8 cellular contexts compared by ENCODE assay signal in genomic region chr2:105455488-105455991, GRCh38. TPM values are rescaled to one million over a fixed set of nuclear protein-coding genes. Genes with fewer than 3 reads are reported as not detected.
DNase-seq lines count a peak whose midpoint lies in the region; ATAC-seq and TF ChIP-seq lines count a peak whose summit lies in the region.

No MANE protein-coding gene starts in this region.

- no peak overlapping the region for H3K4me3 Mint-ChIP-seq in activated CD4-positive, alpha-beta T cell treated with anti-CD3 and anti-CD28 coated beads, Interleukin-2, amount 10 ng/mL, durations not matched to agents 7 days and 5 days

- H3K4me1 ChIP-seq in HEK293 (ENCODE audit: control insufficient read depth, insufficient read depth, low read length) (peaks cover 2% of the 10 kb centered on the region; the same call in 1 of the 2 replicates), Panc1 (ENCODE audit: control insufficient read depth, insufficient read depth, low read length) (peaks cover 44% of the 10 kb centered on the region)

- ATAC-seq in Panc1, result peak; percentile 94
- no peak for ATAC-seq in HG03460 (IDR thresholded peaks at IDR 0.05; ENCODE audit: unreplicated experiment)

- CTCF ChIA-PET in HEK293 (lab: Yijun Ruan, JAX), result interaction anchor here (0.7 to 0.8 kb wide), 2 partner anchors 66 to 353 kb away, joined by 3 read pairs; no protein-coding TSS in a partner anchor
- CTCF ChIA-PET in Panc1 (lab: Charles Lee), result interaction anchor here (0.7 kb wide), 1 partner anchor 65 kb away, joined by 10 read pairs; no protein-coding TSS in a partner anchor
- CTCF ChIA-PET in HEK293T (lab: Yijun Ruan, JAX), result no interaction called here
- CTCF ChIA-PET in activated CD4-positive, alpha-beta T cell treated with anti-CD3 and anti-CD28 coated beads, Interleukin-2, amount 10 ng/mL, durations not matched to agents 7 days and 5 days (lab: Charles Lee), result interaction anchor here (0.6 kb wide), 1 partner anchor 451 kb away, joined by 5 read pairs; no protein-coding TSS in a partner anchor

- no peaks in the 10 kb centered on the region for H3K9me3 Mint-ChIP-seq in activated CD4-positive, alpha-beta T cell treated with anti-CD3 and anti-CD28 coated beads, Interleukin-2, amount 10 ng/mL, durations not matched to agents 7 days and 5 days

- H3K9me3 ChIP-seq in HEK293 (ENCODE audit: control insufficient read depth, insufficient read depth, low read depth, low read length) (no peaks in the 10 kb centered on the region), Panc1 (ENCODE audit: control insufficient read depth, insufficient read depth, low read depth, low read length) (no peaks in the 10 kb centered on the region; the same call in 1 of the 2 replicates)

- H3K4me3 ChIP-seq in HEK293 (ENCODE audit: low read depth, low read length) (no peak overlapping the region), Panc1 (ENCODE audit: low read depth in 2 of 2, low read length in 2 of 2) (peak overlapping the region in 1 of 2 experiments; percentile 7; a peak in 1 of 4 replicates)

- no peak overlapping the region for H3K27ac ChIP-seq in HEK293 (ENCODE audit: extremely low read depth, low read depth, low read length)
- peak overlapping the region; percentile 95 for H3K27ac ChIP-seq in Panc1 (ENCODE audit: low read length)

- in situ Hi-C loops in Panc1 (cut with HindIII; ENCODE audit: low pct_unique_long_range_greater_than_20kb, low sequenced_read_pairs), result no loop called here

- no peak for TF ChIP-seq CTCF in HEK293 (tag by site-specific recombination; IDR thresholded peaks at IDR 0.05)
- no peak for TF ChIP-seq CTCF in Panc1 (IDR thresholded peaks at IDR 0.05)

- H3K36me3 ChIP-seq in HEK293 (ENCODE audit: control insufficient read depth in 2 of 2, insufficient read depth in 1 of 2, low read length in 2 of 2) (no peaks in the 10 kb centered on the region), Panc1 (ENCODE audit: control insufficient read depth, insufficient read depth, low read length) (no peaks in the 10 kb centered on the region)

- peaks cover 2% of the 10 kb centered on the region for H3K27me3 Mint-ChIP-seq in activated CD4-positive, alpha-beta T cell treated with anti-CD3 and anti-CD28 coated beads, Interleukin-2, amount 10 ng/mL, durations not matched to agents 7 days and 5 days

- H3K36me3 Mint-ChIP-seq in activated CD4-positive, alpha-beta T cell treated with anti-CD3 and anti-CD28 coated beads, Interleukin-2, amount 10 ng/mL, durations not matched to agents 7 days and 5 days (ENCODE audit: low read depth), result no peaks in the 10 kb centered on the region

- no peaks in the 10 kb centered on the region for H3K27me3 ChIP-seq in Panc1 (ENCODE audit: control insufficient read depth, insufficient read depth, low read length)

- POLR2A ChIA-PET in HEK293 (lab: Yijun Ruan, JAX) (interaction anchor here (1.2 kb wide), 1 partner anchor 57 kb away, joined by 3 read pairs; the partner anchor contains the start of gene FHL2), Panc1 (lab: Charles Lee) (interaction anchor here (0.7 to 1.5 kb wide), 3 partner anchors 55 to 65 kb away, joined by 3 to 10 read pairs (median 3); partner anchors contain the start of gene FHL2), HEK293T (lab: Yijun Ruan, JAX) (no interaction called here)
- POLR2A ChIA-PET in activated CD4-positive, alpha-beta T cell treated with anti-CD3 and anti-CD28 coated beads, Interleukin-2, amount 10 ng/mL, durations not matched to agents 7 days and 5 days (lab: Charles Lee), result interaction anchor here (0.7 kb wide), 1 partner anchor 41 kb away, joined by 4 read pairs; no protein-coding TSS in a partner anchor

- no peak overlapping the region for H3K27ac Mint-ChIP-seq in activated CD4-positive, alpha-beta T cell treated with anti-CD3 and anti-CD28 coated beads, Interleukin-2, amount 10 ng/mL, durations not matched to agents 7 days and 5 days

- no peaks in the 10 kb centered on the region for H3K4me1 Mint-ChIP-seq in activated CD4-positive, alpha-beta T cell treated with anti-CD3 and anti-CD28 coated beads, Interleukin-2, amount 10 ng/mL, durations not matched to agents 7 days and 5 days

- DNase-seq in Panc1 (ENCODE audit: low read depth, low spot score) (peak; percentile 99), fibroblast of peridontal ligament (ENCODE audit: extremely low read depth) (peak; percentile 99), stromal cell of bone marrow (ENCODE audit: low read depth) (peak; percentile 99), anterior cingulate cortex (lab: John Stamatoyannopoulos, UW) (no peak), HEK293T (ENCODE audit: extremely low spot score) (no peak)
- no peak for DNase-seq in activated CD4-positive, alpha-beta T cell treated with anti-CD3 and anti-CD28 coated beads, Interleukin-2, amount 10 ng/mL, durations not matched to agents 7 days and 5 days

- no TSS peak for BruUV-seq in Panc1 (replicated peaks; lab: Mats Ljungman, UMichigan)

- intact Hi-C loops in Panc1 (cut with micrococcal nuclease; ENCODE audit: unreplicated experiment), result loop anchor here (2.0 to 5.0 kb wide), 2 partner anchors 53 to 65 kb away; no protein-coding TSS in a partner anchor

TF ChIP-seq in HEK293, 187 proteins besides CTCF, POLR2A, EP300 and RAD21 (continues in another document):
- TF ChIP-seq ZSCAN16 (tag by site-specific recombination; IDR thresholded peaks at IDR 0.05) (no peak), ZNF777 (tag by site-specific recombination; IDR thresholded peaks at IDR 0.05; ENCODE audit: borderline replicate concordance) (no peak), GFI1B (tag by site-specific recombination; IDR thresholded peaks at IDR 0.05) (no peak), ZNF785 (tag by site-specific recombination; IDR thresholded peaks at IDR 0.05) (no peak), FEZF1 (tag by site-specific recombination; IDR thresholded peaks at IDR 0.05) (peak; percentile 48), KLF17 (tag by site-specific recombination; IDR thresholded peaks at IDR 0.05) (0 out of 2 replicates have a peak, but pooled peaks have one; percentile 52), ZNF791 (tag by site-specific recombination; IDR thresholded peaks at IDR 0.05) (no peak), ZNF157 (tag by site-specific recombination; IDR thresholded peaks at IDR 0.05) (peak; percentile 69), ZNF211 (tag by site-specific recombination; IDR thresholded peaks at IDR 0.05; ENCODE audit: low read depth) (no peak), ZNF335 (tag by site-specific recombination; conservative IDR thresholded peaks at IDR 0.05) (0 out of 2 replicates have a peak, but pooled peaks have one; percentile 11)

TF ChIP-seq in HEK293T, 16 proteins besides CTCF, POLR2A, EP300 and RAD21:
- TF ChIP-seq FOXK2 (IDR thresholded peaks at IDR 0.05) (no peak), FOXA1 (IDR thresholded peaks at IDR 0.05) (no peak), LEF1 (IDR thresholded peaks at IDR 0.05; ENCODE audit: borderline replicate concordance) (no peak), BHLHE40 (IDR thresholded peaks at IDR 0.05; ENCODE audit: borderline replicate concordance) (no peak), ZNF384 (IDR thresholded peaks at IDR 0.05) (no peak), ARNT (IDR thresholded peaks at IDR 0.05) (no peak), CTBP1 (IDR thresholded peaks at IDR 0.05; ENCODE audit: borderline replicate concordance) (no peak), FOXM1 (IDR thresholded peaks at IDR 0.05; ENCODE audit: borderline replicate concordance) (no peak), SUZ12 (IDR thresholded peaks at IDR 0.05) (no peak)
- TF ChIP-seq, protein P1, sequence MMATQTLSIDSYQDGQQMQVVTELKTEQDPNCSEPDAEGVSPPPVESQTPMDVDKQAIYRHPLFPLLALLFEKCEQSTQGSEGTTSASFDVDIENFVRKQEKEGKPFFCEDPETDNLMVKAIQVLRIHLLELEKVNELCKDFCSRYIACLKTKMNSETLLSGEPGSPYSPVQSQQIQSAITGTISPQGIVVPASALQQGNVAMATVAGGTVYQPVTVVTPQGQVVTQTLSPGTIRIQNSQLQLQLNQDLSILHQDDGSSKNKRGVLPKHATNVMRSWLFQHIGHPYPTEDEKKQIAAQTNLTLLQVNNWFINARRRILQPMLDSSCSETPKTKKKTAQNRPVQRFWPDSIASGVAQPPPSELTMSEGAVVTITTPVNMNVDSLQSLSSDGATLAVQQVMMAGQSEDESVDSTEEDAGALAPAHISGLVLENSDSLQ (IDR thresholded peaks at IDR 0.05), result no peak

RNA-seq across cellular contexts. Expression of gene FHL2, which starts 56.7 kb away (rescaled TPM):
- total RNA-seq in Panc1 (2021; ENCODE audit: unreplicated experiment), result 378 TPM
- polyA plus RNA-seq in Panc1 (2012; ENCODE audit: insufficient read length), result 411 TPM
- total RNA-seq in activated CD4-positive, alpha-beta T cell treated with anti-CD3 and anti-CD28 coated beads, Interleukin-2, amount 10 ng/mL, durations not matched to agents 7 days and 5 days, result 1 to 10 TPM; 3.6 TPM

Comparison
In these comparisons a context has a peak if more than half of its experiments do, and no peak if none do; other contexts are left out.
1. DNase-seq: peak in Panc1 (single experiment), fibroblast of peridontal ligament (single experiment) and stromal cell of bone marrow (single experiment); none in anterior cingulate cortex (0 of 58), HEK293T (single experiment) and activated CD4-positive, alpha-beta T cell treated with anti-CD3 and anti-CD28 coated beads, Interleukin-2, amount 10 ng/mL, durations not matched to agents 7 days and 5 days (single experiment).
2. RNA of gene FHL2, which starts 56.7 kb away (total RNA-seq): 378 TPM in Panc1 (single experiment); 3.6 TPM in activated CD4-positive, alpha-beta T cell treated with anti-CD3 and anti-CD28 coated beads, Interleukin-2, amount 10 ng/mL, durations not matched to agents 7 days and 5 days; every median in the first group is over 10 times any median in the second.